ENCODE assay signal across 1 cellular context in the genomic region with DNA sequence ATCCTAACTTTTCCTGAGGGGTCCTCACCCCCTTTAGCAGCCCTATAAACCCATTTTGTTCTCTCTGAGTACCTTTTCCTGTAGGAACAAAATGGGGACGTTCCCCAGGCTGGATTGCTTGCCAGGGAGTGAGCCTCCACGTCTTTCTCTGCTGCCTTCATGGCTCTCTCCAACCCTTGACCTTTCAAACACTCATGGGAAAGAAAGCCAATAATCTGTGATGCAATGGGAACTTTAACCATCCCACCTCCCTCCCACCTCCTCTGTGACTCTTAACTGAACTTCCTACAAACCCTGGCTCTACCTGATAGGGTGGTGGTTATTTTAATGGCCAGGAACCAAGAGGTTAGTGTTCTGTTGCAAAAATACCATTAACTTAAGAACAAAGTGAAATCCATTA.
TF ChIP-seq lines count a peak whose summit lies in the region.

No MANE protein-coding gene starts in this region.

TF ChIP-seq in HepG2, 621 proteins besides CTCF, POLR2A, EP300 and RAD21 (continued from another document and continues in another):
- TF ChIP-seq, protein P1, sequence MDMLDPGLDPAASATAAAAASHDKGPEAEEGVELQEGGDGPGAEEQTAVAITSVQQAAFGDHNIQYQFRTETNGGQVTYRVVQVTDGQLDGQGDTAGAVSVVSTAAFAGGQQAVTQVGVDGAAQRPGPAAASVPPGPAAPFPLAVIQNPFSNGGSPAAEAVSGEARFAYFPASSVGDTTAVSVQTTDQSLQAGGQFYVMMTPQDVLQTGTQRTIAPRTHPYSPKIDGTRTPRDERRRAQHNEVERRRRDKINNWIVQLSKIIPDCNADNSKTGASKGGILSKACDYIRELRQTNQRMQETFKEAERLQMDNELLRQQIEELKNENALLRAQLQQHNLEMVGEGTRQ (IDR thresholded peaks at IDR 0.05; ENCODE audit: low read depth, low read length) = no peak
- TF ChIP-seq, protein P1 (CRISPR knock-in tag; IDR thresholded peaks at IDR 0.05; ENCODE audit: borderline replicate concordance) = no peak
- TF ChIP-seq POLR2G (IDR thresholded peaks at IDR 0.05; ENCODE audit: low read depth, low read length) (peak; percentile 47; the same call in 1 of the 2 replicates), ELF3 (CRISPR knock-in tag; IDR thresholded peaks at IDR 0.05) (peak; percentile 49; the same call in 1 of the 2 replicates), ZNF598 (CRISPR knock-in tag; IDR thresholded peaks at IDR 0.05; ENCODE audit: borderline replicate concordance) (no peak), KLF13 (CRISPR knock-in tag; IDR thresholded peaks at IDR 0.05) (no peak), ESRRA (CRISPR knock-in tag; IDR thresholded peaks at IDR 0.05; ENCODE audit: low read depth) (no peak), MED13 (CRISPR knock-in tag; IDR thresholded peaks at IDR 0.05) (no peak), RFXAP (CRISPR knock-in tag; IDR thresholded peaks at IDR 0.05; ENCODE audit: borderline replicate concordance) (no peak), ZNF792 (CRISPR knock-in tag; IDR thresholded peaks at IDR 0.05) (0 out of 2 replicates have a peak, but pooled peaks have one; percentile 44), ZNF569 (CRISPR knock-in tag; IDR thresholded peaks at IDR 0.05; ENCODE audit: borderline replicate concordance) (no peak), ZNF780A (CRISPR knock-in tag; IDR thresholded peaks at IDR 0.05) (no peak), HMG20A (CRISPR knock-in tag; IDR thresholded peaks at IDR 0.05; ENCODE audit: borderline replicate concordance) (no peak), SOX6 (IDR thresholded peaks at IDR 0.05) (no peak), SOX6 (CRISPR knock-in tag; IDR thresholded peaks at IDR 0.05) (peak; percentile 55), ZNF260 (CRISPR knock-in tag; IDR thresholded peaks at IDR 0.05; ENCODE audit: borderline replicate concordance, low read depth) (no peak), ZNF468 (CRISPR knock-in tag; IDR thresholded peaks at IDR 0.05) (no peak), REXO4 (CRISPR knock-in tag; IDR thresholded peaks at IDR 0.05; ENCODE audit: borderline replicate concordance) (no peak), SAP130 (CRISPR knock-in tag; IDR thresholded peaks at IDR 0.05; ENCODE audit: low read depth) (peak; percentile 74), NKX3-1 (CRISPR knock-in tag; IDR thresholded peaks at IDR 0.05) (no peak), SRSF4 (IDR thresholded peaks at IDR 0.05; ENCODE audit: low read depth, low read length, poor library complexity, severe bottlenecking) (no peak), KDM1A (CRISPR knock-in tag; IDR thresholded peaks at IDR 0.05) (no peak), KDM5A (IDR thresholded peaks at IDR 0.05; ENCODE audit: borderline replicate concordance, low read length) (no peak), MBNL3 (CRISPR knock-in tag; conservative IDR thresholded peaks at IDR 0.05) (no peak)
- TF ChIP-seq, protein P2, sequence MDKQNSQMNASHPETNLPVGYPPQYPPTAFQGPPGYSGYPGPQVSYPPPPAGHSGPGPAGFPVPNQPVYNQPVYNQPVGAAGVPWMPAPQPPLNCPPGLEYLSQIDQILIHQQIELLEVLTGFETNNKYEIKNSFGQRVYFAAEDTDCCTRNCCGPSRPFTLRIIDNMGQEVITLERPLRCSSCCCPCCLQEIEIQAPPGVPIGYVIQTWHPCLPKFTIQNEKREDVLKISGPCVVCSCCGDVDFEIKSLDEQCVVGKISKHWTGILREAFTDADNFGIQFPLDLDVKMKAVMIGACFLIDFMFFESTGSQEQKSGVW (CRISPR knock-in tag; IDR thresholded peaks at IDR 0.05; ENCODE audit: borderline replicate concordance) = no peak
- TF ChIP-seq, protein P3, sequence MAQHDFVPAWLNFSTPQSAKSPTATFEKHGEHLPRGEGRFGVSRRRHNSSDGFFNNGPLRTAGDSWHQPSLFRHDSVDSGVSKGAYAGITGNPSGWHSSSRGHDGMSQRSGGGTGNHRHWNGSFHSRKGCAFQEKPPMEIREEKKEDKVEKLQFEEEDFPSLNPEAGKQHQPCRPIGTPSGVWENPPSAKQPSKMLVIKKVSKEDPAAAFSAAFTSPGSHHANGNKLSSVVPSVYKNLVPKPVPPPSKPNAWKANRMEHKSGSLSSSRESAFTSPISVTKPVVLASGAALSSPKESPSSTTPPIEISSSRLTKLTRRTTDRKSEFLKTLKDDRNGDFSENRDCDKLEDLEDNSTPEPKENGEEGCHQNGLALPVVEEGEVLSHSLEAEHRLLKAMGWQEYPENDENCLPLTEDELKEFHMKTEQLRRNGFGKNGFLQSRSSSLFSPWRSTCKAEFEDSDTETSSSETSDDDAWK (CRISPR knock-in tag; IDR thresholded peaks at IDR 0.05) = no peak
- TF ChIP-seq, protein P4, sequence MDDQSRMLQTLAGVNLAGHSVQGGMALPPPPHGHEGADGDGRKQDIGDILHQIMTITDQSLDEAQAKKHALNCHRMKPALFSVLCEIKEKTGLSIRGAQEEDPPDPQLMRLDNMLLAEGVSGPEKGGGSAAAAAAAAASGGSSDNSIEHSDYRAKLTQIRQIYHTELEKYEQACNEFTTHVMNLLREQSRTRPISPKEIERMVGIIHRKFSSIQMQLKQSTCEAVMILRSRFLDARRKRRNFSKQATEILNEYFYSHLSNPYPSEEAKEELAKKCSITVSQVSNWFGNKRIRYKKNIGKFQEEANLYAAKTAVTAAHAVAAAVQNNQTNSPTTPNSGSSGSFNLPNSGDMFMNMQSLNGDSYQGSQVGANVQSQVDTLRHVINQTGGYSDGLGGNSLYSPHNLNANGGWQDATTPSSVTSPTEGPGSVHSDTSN (CRISPR knock-in tag; IDR thresholded peaks at IDR 0.05; ENCODE audit: borderline replicate concordance) = no peak
- TF ChIP-seq, protein P5, sequence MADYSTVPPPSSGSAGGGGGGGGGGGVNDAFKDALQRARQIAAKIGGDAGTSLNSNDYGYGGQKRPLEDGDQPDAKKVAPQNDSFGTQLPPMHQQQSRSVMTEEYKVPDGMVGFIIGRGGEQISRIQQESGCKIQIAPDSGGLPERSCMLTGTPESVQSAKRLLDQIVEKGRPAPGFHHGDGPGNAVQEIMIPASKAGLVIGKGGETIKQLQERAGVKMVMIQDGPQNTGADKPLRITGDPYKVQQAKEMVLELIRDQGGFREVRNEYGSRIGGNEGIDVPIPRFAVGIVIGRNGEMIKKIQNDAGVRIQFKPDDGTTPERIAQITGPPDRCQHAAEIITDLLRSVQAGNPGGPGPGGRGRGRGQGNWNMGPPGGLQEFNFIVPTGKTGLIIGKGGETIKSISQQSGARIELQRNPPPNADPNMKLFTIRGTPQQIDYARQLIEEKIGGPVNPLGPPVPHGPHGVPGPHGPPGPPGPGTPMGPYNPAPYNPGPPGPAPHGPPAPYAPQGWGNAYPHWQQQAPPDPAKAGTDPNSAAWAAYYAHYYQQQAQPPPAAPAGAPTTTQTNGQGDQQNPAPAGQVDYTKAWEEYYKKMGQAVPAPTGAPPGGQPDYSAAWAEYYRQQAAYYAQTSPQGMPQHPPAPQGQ (CRISPR knock-in tag; IDR thresholded peaks at IDR 0.05; ENCODE audit: borderline replicate concordance) = no peak
- TF ChIP-seq, protein P6, sequence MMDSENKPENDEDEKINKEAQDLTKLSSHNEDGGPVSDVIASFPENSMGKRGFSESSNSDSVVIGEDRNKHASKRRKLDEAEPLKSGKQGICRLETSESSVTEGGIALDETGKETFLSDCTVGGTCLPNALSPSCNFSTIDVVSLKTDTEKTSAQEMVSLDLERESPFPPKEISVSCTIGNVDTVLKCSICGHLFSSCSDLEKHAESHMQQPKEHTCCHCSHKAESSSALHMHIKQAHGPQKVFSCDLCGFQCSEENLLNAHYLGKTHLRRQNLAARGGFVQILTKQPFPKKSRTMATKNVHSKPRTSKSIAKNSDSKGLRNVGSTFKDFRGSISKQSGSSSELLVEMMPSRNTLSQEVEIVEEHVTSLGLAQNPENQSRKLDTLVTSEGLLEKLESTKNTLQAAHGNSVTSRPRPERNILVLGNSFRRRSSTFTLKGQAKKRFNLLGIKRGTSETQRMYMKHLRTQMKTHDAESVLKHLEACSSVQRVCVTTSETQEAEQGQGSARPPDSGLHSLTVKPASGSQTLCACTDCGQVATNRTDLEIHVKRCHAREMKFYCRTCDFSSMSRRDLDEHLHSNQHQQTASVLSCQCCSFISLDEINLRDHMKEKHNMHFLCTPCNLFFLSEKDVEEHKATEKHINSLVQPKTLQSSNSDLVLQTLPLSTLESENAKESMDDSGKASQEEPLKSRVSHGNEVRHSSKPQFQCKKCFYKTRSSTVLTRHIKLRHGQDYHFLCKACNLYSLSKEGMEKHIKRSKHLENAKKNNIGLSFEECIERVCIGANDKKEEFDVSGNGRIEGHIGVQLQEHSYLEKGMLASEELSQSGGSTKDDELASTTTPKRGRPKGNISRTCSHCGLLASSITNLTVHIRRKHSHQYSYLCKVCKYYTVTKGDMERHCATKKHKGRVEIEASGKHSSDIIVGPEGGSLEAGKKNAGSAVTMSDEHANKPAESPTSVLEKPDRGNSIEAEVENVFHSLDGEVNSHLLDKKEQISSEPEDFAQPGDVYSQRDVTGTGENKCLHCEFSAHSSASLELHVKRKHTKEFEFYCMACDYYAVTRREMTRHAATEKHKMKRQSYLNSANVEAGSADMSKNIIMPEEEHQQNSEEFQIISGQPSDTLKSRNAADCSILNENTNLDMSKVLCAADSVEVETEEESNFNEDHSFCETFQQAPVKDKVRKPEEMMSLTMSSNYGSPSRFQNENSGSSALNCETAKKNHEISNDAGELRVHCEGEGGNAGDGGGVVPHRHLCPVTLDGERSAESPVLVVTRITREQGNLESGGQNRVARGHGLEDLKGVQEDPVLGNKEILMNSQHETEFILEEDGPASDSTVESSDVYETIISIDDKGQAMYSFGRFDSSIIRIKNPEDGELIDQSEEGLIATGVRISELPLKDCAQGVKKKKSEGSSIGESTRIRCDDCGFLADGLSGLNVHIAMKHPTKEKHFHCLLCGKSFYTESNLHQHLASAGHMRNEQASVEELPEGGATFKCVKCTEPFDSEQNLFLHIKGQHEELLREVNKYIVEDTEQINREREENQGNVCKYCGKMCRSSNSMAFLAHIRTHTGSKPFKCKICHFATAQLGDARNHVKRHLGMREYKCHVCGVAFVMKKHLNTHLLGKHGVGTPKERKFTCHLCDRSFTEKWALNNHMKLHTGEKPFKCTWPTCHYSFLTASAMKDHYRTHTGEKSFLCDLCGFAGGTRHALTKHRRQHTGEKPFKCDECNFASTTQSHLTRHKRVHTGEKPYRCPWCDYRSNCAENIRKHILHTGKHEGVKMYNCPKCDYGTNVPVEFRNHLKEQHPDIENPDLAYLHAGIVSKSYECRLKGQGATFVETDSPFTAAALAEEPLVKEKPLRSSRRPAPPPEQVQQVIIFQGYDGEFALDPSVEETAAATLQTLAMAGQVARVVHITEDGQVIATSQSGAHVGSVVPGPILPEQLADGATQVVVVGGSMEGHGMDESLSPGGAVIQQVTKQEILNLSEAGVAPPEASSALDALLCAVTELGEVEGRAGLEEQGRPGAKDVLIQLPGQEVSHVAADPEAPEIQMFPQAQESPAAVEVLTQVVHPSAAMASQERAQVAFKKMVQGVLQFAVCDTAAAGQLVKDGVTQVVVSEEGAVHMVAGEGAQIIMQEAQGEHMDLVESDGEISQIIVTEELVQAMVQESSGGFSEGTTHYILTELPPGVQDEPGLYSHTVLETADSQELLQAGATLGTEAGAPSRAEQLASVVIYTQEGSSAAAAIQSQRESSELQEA (CRISPR knock-in tag; IDR thresholded peaks at IDR 0.05; ENCODE audit: not compliant biosample characterization) = no peak
- TF ChIP-seq, protein P7, sequence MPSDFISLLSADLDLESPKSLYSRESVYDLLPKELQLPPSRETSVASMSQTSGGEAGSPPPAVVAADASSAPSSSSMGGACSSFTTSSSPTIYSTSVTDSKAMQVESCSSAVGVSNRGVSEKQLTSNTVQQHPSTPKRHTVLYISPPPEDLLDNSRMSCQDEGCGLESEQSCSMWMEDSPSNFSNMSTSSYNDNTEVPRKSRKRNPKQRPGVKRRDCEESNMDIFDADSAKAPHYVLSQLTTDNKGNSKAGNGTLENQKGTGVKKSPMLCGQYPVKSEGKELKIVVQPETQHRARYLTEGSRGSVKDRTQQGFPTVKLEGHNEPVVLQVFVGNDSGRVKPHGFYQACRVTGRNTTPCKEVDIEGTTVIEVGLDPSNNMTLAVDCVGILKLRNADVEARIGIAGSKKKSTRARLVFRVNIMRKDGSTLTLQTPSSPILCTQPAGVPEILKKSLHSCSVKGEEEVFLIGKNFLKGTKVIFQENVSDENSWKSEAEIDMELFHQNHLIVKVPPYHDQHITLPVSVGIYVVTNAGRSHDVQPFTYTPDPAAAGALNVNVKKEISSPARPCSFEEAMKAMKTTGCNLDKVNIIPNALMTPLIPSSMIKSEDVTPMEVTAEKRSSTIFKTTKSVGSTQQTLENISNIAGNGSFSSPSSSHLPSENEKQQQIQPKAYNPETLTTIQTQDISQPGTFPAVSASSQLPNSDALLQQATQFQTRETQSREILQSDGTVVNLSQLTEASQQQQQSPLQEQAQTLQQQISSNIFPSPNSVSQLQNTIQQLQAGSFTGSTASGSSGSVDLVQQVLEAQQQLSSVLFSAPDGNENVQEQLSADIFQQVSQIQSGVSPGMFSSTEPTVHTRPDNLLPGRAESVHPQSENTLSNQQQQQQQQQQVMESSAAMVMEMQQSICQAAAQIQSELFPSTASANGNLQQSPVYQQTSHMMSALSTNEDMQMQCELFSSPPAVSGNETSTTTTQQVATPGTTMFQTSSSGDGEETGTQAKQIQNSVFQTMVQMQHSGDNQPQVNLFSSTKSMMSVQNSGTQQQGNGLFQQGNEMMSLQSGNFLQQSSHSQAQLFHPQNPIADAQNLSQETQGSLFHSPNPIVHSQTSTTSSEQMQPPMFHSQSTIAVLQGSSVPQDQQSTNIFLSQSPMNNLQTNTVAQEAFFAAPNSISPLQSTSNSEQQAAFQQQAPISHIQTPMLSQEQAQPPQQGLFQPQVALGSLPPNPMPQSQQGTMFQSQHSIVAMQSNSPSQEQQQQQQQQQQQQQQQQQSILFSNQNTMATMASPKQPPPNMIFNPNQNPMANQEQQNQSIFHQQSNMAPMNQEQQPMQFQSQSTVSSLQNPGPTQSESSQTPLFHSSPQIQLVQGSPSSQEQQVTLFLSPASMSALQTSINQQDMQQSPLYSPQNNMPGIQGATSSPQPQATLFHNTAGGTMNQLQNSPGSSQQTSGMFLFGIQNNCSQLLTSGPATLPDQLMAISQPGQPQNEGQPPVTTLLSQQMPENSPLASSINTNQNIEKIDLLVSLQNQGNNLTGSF (CRISPR knock-in tag; IDR thresholded peaks at IDR 0.05) = no peak
- TF ChIP-seq, protein P8, sequence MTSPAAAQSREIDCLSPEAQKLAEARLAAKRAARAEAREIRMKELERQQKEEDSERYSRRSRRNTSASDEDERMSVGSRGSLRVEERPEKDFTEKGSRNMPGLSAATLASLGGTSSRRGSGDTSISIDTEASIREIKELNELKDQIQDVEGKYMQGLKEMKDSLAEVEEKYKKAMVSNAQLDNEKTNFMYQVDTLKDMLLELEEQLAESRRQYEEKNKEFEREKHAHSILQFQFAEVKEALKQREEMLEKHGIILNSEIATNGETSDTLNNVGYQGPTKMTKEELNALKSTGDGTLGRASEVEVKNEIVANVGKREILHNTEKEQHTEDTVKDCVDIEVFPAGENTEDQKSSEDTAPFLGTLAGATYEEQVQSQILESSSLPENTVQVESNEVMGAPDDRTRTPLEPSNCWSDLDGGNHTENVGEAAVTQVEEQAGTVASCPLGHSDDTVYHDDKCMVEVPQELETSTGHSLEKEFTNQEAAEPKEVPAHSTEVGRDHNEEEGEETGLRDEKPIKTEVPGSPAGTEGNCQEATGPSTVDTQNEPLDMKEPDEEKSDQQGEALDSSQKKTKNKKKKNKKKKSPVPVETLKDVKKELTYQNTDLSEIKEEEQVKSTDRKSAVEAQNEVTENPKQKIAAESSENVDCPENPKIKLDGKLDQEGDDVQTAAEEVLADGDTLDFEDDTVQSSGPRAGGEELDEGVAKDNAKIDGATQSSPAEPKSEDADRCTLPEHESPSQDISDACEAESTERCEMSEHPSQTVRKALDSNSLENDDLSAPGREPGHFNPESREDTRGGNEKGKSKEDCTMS (CRISPR knock-in tag; conservative IDR thresholded peaks at IDR 0.05) = no peak
